Comparison of ENCODE assay signal across 1 cellular context in the genomic region with DNA sequence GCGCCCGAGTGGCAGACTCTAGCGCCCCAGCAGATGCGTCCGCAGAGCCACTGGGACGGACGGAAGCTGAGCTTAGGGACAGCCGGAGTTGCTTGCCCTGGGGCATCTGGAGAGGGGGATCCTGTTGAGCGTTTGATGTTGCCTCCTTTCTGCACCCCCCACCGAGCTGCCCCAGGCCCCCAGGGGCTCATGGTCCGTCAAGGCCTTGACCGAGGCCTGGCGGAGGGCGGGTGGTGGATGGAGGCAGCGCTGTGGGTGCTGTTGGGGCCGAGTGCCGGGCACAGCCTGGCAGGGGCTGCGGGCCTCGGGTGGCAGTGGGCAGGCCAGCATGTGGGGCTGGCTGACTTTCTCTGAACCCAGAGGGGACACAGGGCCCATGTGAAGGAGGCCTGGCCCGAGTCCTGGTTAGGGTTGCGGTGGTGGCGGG.
TF ChIP-seq lines count a peak whose summit lies in the region.

No MANE protein-coding gene starts in this region.

TF ChIP-seq in SK-N-SH, 30 proteins besides CTCF, POLR2A, EP300 and RAD21 (continued from another document):
- TF ChIP-seq EZH2phosphoT487 (IDR thresholded peaks at IDR 0.05; ENCODE audit: borderline replicate concordance, low read depth) (no peak), FOXJ3 (CRISPR knock-in tag; IDR thresholded peaks at IDR 0.05) (no peak), NRF1 (IDR thresholded peaks at IDR 0.05; ENCODE audit: low read depth, low read length) (no peak), POLR2AphosphoS5 (IDR thresholded peaks at IDR 0.05; ENCODE audit: low read depth, low read length) (no peak), TCF12 (IDR thresholded peaks at IDR 0.05) (no peak), NFIC (IDR thresholded peaks at IDR 0.05; ENCODE audit: borderline replicate concordance) (no peak), CHD2 (IDR thresholded peaks at IDR 0.05; ENCODE audit: low read length, partially characterized antibody) (no peak), USF2 (IDR thresholded peaks at IDR 0.05; ENCODE audit: borderline replicate concordance, low read depth, low read length) (no peak), GATA2 (CRISPR knock-in tag; IDR thresholded peaks at IDR 0.05) (no peak), RFX5 (IDR thresholded peaks at IDR 0.05; ENCODE audit: low read length) (no peak)
- TF ChIP-seq, protein P1, sequence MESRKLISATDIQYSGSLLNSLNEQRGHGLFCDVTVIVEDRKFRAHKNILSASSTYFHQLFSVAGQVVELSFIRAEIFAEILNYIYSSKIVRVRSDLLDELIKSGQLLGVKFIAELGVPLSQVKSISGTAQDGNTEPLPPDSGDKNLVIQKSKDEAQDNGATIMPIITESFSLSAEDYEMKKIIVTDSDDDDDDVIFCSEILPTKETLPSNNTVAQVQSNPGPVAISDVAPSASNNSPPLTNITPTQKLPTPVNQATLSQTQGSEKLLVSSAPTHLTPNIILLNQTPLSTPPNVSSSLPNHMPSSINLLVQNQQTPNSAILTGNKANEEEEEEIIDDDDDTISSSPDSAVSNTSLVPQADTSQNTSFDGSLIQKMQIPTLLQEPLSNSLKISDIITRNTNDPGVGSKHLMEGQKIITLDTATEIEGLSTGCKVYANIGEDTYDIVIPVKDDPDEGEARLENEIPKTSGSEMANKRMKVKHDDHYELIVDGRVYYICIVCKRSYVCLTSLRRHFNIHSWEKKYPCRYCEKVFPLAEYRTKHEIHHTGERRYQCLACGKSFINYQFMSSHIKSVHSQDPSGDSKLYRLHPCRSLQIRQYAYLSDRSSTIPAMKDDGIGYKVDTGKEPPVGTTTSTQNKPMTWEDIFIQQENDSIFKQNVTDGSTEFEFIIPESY (IDR thresholded peaks at IDR 0.05; ENCODE audit: borderline replicate concordance, low read depth), result no peak
- TF ChIP-seq, protein P2, sequence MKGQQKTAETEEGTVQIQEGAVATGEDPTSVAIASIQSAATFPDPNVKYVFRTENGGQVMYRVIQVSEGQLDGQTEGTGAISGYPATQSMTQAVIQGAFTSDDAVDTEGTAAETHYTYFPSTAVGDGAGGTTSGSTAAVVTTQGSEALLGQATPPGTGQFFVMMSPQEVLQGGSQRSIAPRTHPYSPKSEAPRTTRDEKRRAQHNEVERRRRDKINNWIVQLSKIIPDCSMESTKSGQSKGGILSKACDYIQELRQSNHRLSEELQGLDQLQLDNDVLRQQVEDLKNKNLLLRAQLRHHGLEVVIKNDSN (IDR thresholded peaks at IDR 0.05; ENCODE audit: borderline replicate concordance, low read depth), result no peak
- TF ChIP-seq, protein P3, sequence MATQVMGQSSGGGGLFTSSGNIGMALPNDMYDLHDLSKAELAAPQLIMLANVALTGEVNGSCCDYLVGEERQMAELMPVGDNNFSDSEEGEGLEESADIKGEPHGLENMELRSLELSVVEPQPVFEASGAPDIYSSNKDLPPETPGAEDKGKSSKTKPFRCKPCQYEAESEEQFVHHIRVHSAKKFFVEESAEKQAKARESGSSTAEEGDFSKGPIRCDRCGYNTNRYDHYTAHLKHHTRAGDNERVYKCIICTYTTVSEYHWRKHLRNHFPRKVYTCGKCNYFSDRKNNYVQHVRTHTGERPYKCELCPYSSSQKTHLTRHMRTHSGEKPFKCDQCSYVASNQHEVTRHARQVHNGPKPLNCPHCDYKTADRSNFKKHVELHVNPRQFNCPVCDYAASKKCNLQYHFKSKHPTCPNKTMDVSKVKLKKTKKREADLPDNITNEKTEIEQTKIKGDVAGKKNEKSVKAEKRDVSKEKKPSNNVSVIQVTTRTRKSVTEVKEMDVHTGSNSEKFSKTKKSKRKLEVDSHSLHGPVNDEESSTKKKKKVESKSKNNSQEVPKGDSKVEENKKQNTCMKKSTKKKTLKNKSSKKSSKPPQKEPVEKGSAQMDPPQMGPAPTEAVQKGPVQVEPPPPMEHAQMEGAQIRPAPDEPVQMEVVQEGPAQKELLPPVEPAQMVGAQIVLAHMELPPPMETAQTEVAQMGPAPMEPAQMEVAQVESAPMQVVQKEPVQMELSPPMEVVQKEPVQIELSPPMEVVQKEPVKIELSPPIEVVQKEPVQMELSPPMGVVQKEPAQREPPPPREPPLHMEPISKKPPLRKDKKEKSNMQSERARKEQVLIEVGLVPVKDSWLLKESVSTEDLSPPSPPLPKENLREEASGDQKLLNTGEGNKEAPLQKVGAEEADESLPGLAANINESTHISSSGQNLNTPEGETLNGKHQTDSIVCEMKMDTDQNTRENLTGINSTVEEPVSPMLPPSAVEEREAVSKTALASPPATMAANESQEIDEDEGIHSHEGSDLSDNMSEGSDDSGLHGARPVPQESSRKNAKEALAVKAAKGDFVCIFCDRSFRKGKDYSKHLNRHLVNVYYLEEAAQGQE (IDR thresholded peaks at IDR 0.05; ENCODE audit: low read depth, low read length), result no peak
